ENCODE assay signal across 24 cellular contexts in genomic region chr9:108809269-108809668, GRCh38. TPM values are rescaled to one million over a fixed set of nuclear protein-coding genes. Genes with fewer than 3 reads are reported as not detected.
DNase-seq lines count a peak whose midpoint lies in the region; ATAC-seq, FAIRE-seq and TF ChIP-seq lines count a peak whose summit lies in the region.
"Had no signal": no experiment of that assay in that cellular context is flagged by ENCODE, and none has a peak within 500 bp of the region (broad histone marks: within the 10 kb centered on the region; RNA-seq: fewer than 3 reads in every experiment).

No MANE protein-coding gene starts in this region.

- no peak for TF ChIP-seq EP300 in HepG2 (IDR thresholded peaks at IDR 0.05; ENCODE audit: low read depth in 2 of 2, low read length in 2 of 2)
- no peak for TF ChIP-seq EP300 in HepG2 (CRISPR knock-in tag; IDR thresholded peaks at IDR 0.05; ENCODE audit: borderline replicate concordance)

- in situ Hi-C loops in HepG2 (cut with HindIII; ENCODE audit: extremely low pct_ligation_motif_present, low pct_unique_long_range_greater_than_20kb) (loop anchor here (25.0 kb wide), 1 partner anchor 1322 kb away; the partner anchor contains the start of gene KLF4), SK-MEL-5 (cut with HindIII; ENCODE audit: low pct_unique_long_range_greater_than_20kb, low sequenced_read_pairs) (no loop called here)

- no peaks in the 10 kb centered on the region for H3K79me2 ChIP-seq in HepG2 (ENCODE audit: insufficient read depth, low read length)

- DNase-seq in HepG2 (ENCODE audit: low spot score) (peak; percentile 18), right lobe of liver (no peak), SK-MEL-5 (ENCODE audit: low read depth, low spot score) (peak; percentile 68), prostate gland (ENCODE audit: low spot score) (no peak), NOMO-1 treated with DMSO at 0.1 percent for 48 hours (lab: John Stamatoyannopoulos, UW; ENCODE audit: unreplicated experiment) (no peak)
- DNase-seq: 8988T; ACHN; BE2C; C1 segment of cervical spinal cord; Caco-2; Calu3; CD4-positive, alpha-beta memory T cell; CD4-positive, CD25-positive, alpha-beta regulatory T cell; CD8-positive, alpha-beta memory T cell; GF-D8 had no signal

- peaks cover 39% of the 10 kb centered on the region for H3K4me1 ChIP-seq in HepG2 (ENCODE audit: insufficient read depth, low read length)
- no peaks in the 10 kb centered on the region for H3K4me1 ChIP-seq in right lobe of liver
- no peaks in the 10 kb centered on the region for H3K4me1 ChIP-seq in prostate gland (replicated peaks)
- H3K4me1 ChIP-seq: BE2C, BLaER1, Caco-2 had no signal

- TF ChIP-seq POLR2A in HepG2 (IDR thresholded peaks at IDR 0.05; ENCODE audit: insufficient read depth in 1 of 2, low read depth in 2 of 2, low read length in 2 of 2) (no peak), right lobe of liver (IDR thresholded peaks at IDR 0.05) (no peak), prostate gland (IDR thresholded peaks at IDR 0.05) (no peak)

- H3K4me2 ChIP-seq in HepG2 (ENCODE audit: low read depth, low read length): no peak overlapping the region
- H3K4me2 ChIP-seq: BLaER1 had no signal

- POLR2A ChIA-PET in HepG2 (lab: Yijun Ruan, JAX): no interaction called here

- no TSS peak for BruUV-seq in HepG2 (replicated peaks; lab: Mats Ljungman, UMichigan)

- no peak overlapping the region for H3K27ac ChIP-seq in HepG2 (ENCODE audit: extremely low read length, insufficient read depth, low read length)
- H3K27ac ChIP-seq in right lobe of liver: no peak overlapping the region
- no peak overlapping the region for H3K27ac ChIP-seq in prostate gland
- H3K27ac ChIP-seq: BLaER1 had no signal

- H3K9ac ChIP-seq in HepG2 (ENCODE audit: insufficient read depth, low read depth, low read length): no peak overlapping the region
- H3K9ac ChIP-seq: BLaER1 had no signal

- TF ChIP-seq CTCF in HepG2 (CRISPR knock-in tag; IDR thresholded peaks at IDR 0.05): no peak
- TF ChIP-seq CTCF in right lobe of liver (IDR thresholded peaks at IDR 0.05): no peak
- no peak for TF ChIP-seq CTCF in prostate gland (IDR thresholded peaks at IDR 0.05)

- H3K36me3 ChIP-seq in HepG2 (replicated peaks in 1 of 2; ENCODE audit: control insufficient read depth in 1 of 2, insufficient read depth in 2 of 2, low read length in 2 of 2) (no peaks in the 10 kb centered on the region), right lobe of liver (no peaks in the 10 kb centered on the region), prostate gland (no peaks in the 10 kb centered on the region)
- H3K36me3 ChIP-seq: BE2C, BLaER1 had no signal

- intact Hi-C loops in HepG2 (cut with micrococcal nuclease; ENCODE audit: unreplicated experiment) (no loop called here), right lobe of liver (cut with DNase I) (no loop called here), prostate gland (cut with DNase I) (no loop called here)

- H2AFZ ChIP-seq in HepG2 (ENCODE audit: low read length): no peak overlapping the region

- H3K27me3 ChIP-seq in HepG2 (ENCODE audit: control insufficient read depth in 1 of 2, insufficient read depth in 2 of 2, low read length in 2 of 2) (0 out of 5 replicates have a peak, but pooled peaks cover 0 to 6% of the 10 kb centered on the region in 2 experiments), right lobe of liver (no peaks in the 10 kb centered on the region), prostate gland (replicated peaks; ENCODE audit: insufficient read depth) (no peaks in the 10 kb centered on the region)
- H3K27me3 ChIP-seq: BE2C, BLaER1 had no signal

- WGBS in HepG2 (ENCODE audit: low lambda C conversion rate): 33% methylated on average over 3 of the region's 3 CpGs
- WGBS in right lobe of liver (ENCODE audit: insufficient coverage, low coverage, low lambda C conversion rate, missing lambda C conversion rate): 46% methylated on average over 3 of the region's 3 CpGs
- 87% methylated on average over 3 of the region's 3 CpGs for WGBS in prostate gland

- H4K20me1 ChIP-seq in HepG2 (ENCODE audit: insufficient read depth, low read length): no peaks in the 10 kb centered on the region
- H4K20me1 ChIP-seq: BLaER1 had no signal

- no peak for TF ChIP-seq RAD21 in HepG2 (CRISPR knock-in tag; IDR thresholded peaks at IDR 0.05)

- H3K9me3 ChIP-seq in HepG2 (ENCODE audit: low read length) (no peaks in the 10 kb centered on the region), right lobe of liver (no peaks in the 10 kb centered on the region), prostate gland (no peaks in the 10 kb centered on the region)
- H3K9me3 ChIP-seq: BE2C, BLaER1, Caco-2 had no signal

- ATAC-seq in HepG2: no peak
- ATAC-seq in right lobe of liver: no peak

- CTCF ChIA-PET in HepG2 (lab: Yijun Ruan, JAX; ENCODE audit: low intra/inter-chr PET ratio, low total read pairs): no interaction called here

- FAIRE-seq in HepG2 (lab: Jason Lieb, UNC): no peak
- FAIRE-seq: A204.1, D721Med, G401.6, GM12891, GM19239 had no signal

- H3K4me3 ChIP-seq in HepG2 (replicated peaks in 1 of 3; ENCODE audit: insufficient read depth in 1 of 3, low read depth in 2 of 3, low read length in 3 of 3) (no peak overlapping the region), right lobe of liver (no peak overlapping the region), prostate gland (no peak overlapping the region)
- H3K4me3 ChIP-seq: BLaER1 had no signal

TF ChIP-seq in HepG2, 621 proteins besides CTCF, POLR2A, EP300 and RAD21 (continues in another document):
- TF ChIP-seq SOX13 (IDR thresholded peaks at IDR 0.05): no peak
- TF ChIP-seq SOX13 (CRISPR knock-in tag; conservative IDR thresholded peaks at IDR 0.05 in 1 of 2, IDR thresholded peaks at IDR 0.05 in 1 of 2): peak in 1 of 2 experiments; percentile 25; a peak in 1 of 4 replicates
- no peak for TF ChIP-seq ZNF792 (CRISPR knock-in tag; IDR thresholded peaks at IDR 0.05)
- no peak for TF ChIP-seq ZSCAN9 (CRISPR knock-in tag; IDR thresholded peaks at IDR 0.05; ENCODE audit: borderline replicate concordance)
- TF ChIP-seq ARNT (IDR thresholded peaks at IDR 0.05): no peak

RNA-seq across cellular contexts. Expression of gene ACTL7B, which starts 46.5 kb away (rescaled TPM):
- total RNA-seq in HepG2 (2016; rRNA removed; fragmentation: Illumina TruSeq; extraction: Trizol) (0.07 TPM in 1 of 2 replicates, not detected in the other), right lobe of liver (not detected), prostate gland (10 to 100 TPM in 1 of 2 donors, not detected in 1; 11.1 TPM)
- not detected in 2 replicates for total RNA-seq in HepG2 (2016; cell fraction: cytosol; rRNA removed; fragmentation: Illumina TruSeq; extraction: Trizol; ENCODE audit: low read depth)
- 0.13 TPM in 1 of 2 replicates, not detected in the other for total RNA-seq in HepG2 (2016; cell fraction: insoluble cytoplasmic fraction; rRNA removed; fragmentation: Illumina TruSeq; extraction: Trizol)
- not detected in 2 replicates for total RNA-seq in HepG2 (2016; cell fraction: membrane; rRNA removed; fragmentation: Illumina TruSeq; extraction: Trizol)
- total RNA-seq in HepG2 (2016; cell fraction: nucleus; rRNA removed; fragmentation: Illumina TruSeq; extraction: Trizol): 0.50 and 0.60 TPM in 2 replicates
- 0.07 and 0.11 TPM in 2 replicates for polyA plus RNA-seq in HepG2 (2011; rRNA removed)
- 0.04 TPM in 1 of 2 replicates, not detected in the other for polyA plus RNA-seq in HepG2 (2011; cell fraction: cytosol; rRNA removed)
- 0.90 and 1.2 TPM in 2 replicates for polyA plus RNA-seq in HepG2 (2011; cell fraction: nucleus; rRNA removed)
- polyA plus RNA-seq in HepG2 (2012): 0.07 TPM in 1 of 2 replicates, not detected in the other
- polyA plus RNA-seq in HepG2 (2016; cell fraction: cytosol; fragmentation: Illumina TruSeq; extraction: Trizol; ENCODE audit: low read depth): not detected in 2 replicates
- not detected in 2 replicates for polyA plus RNA-seq in HepG2 (2016; cell fraction: insoluble cytoplasmic fraction; fragmentation: Illumina TruSeq; extraction: Trizol; ENCODE audit: low read depth)
- polyA plus RNA-seq in HepG2 (2016; cell fraction: membrane; fragmentation: Illumina TruSeq; extraction: Trizol; ENCODE audit: low read depth): not detected in 2 replicates
- polyA plus RNA-seq in HepG2 (2016; cell fraction: nucleus; fragmentation: Illumina TruSeq; extraction: Trizol; ENCODE audit: insufficient read depth, low read depth): 0.81 and 0.96 TPM in 2 replicates
- polyA minus RNA-seq in HepG2 (2011; rRNA and poly(A)+ RNA removed; ENCODE audit: low replicate concordance): 0.09 and 0.16 TPM in 2 replicates
- not detected in 2 replicates for polyA minus RNA-seq in HepG2 (2011; cell fraction: cytosol; rRNA and poly(A)+ RNA removed)
- 1.4 and 2.0 TPM in 2 replicates for polyA minus RNA-seq in HepG2 (2011; cell fraction: nucleus; rRNA and poly(A)+ RNA removed)
- total RNA-seq in SK-MEL-5 (2014; rRNA removed; shearing (Covaris generic)): not detected in 2 replicates
- polyA plus RNA-seq in SK-MEL-5 (2015; cell fraction: cytosol; rRNA removed): not detected in 2 replicates
- 0.23 TPM in 1 of 2 replicates, not detected in the other for polyA plus RNA-seq in SK-MEL-5 (2015; cell fraction: nucleus; rRNA removed)
- total RNA-seq: A673; Caco-2; Calu3; CD8-positive, alpha-beta memory T cell had no signal
- polyA plus RNA-seq: AG04450; CD14-positive monocyte; CD4-positive, alpha-beta memory T cell; CD4-positive, CD25-positive, alpha-beta regulatory T cell; CD8-positive, alpha-beta memory T cell had no signal

RNA-seq across cellular contexts. Expression of gene ACTL7A, which starts 52.8 kb away (rescaled TPM):
- total RNA-seq in HepG2 (2016; rRNA removed; fragmentation: Illumina TruSeq; extraction: Trizol) (not detected in 2 replicates), right lobe of liver (not detected), prostate gland (10 to 100 TPM in 1 of 2 donors, not detected in 1; 10.1 TPM)
- total RNA-seq in HepG2 (2016; cell fraction: cytosol; rRNA removed; fragmentation: Illumina TruSeq; extraction: Trizol; ENCODE audit: low read depth): not detected in 2 replicates
- not detected in 2 replicates for total RNA-seq in HepG2 (2016; cell fraction: insoluble cytoplasmic fraction; rRNA removed; fragmentation: Illumina TruSeq; extraction: Trizol)
- not detected in 2 replicates for total RNA-seq in HepG2 (2016; cell fraction: membrane; rRNA removed; fragmentation: Illumina TruSeq; extraction: Trizol)
- total RNA-seq in HepG2 (2016; cell fraction: nucleus; rRNA removed; fragmentation: Illumina TruSeq; extraction: Trizol): not detected in 2 replicates
- polyA plus RNA-seq in HepG2 (2011; rRNA removed): not detected in 2 replicates
- not detected in 2 replicates for polyA plus RNA-seq in HepG2 (2011; cell fraction: cytosol; rRNA removed)
- not detected in 2 replicates for polyA plus RNA-seq in HepG2 (2011; cell fraction: nucleus; rRNA removed)
- polyA plus RNA-seq in HepG2 (2012): not detected in 2 replicates
- not detected in 2 replicates for polyA plus RNA-seq in HepG2 (2016; cell fraction: cytosol; fragmentation: Illumina TruSeq; extraction: Trizol; ENCODE audit: low read depth)
- not detected in 2 replicates for polyA plus RNA-seq in HepG2 (2016; cell fraction: insoluble cytoplasmic fraction; fragmentation: Illumina TruSeq; extraction: Trizol; ENCODE audit: low read depth)
- not detected in 2 replicates for polyA plus RNA-seq in HepG2 (2016; cell fraction: membrane; fragmentation: Illumina TruSeq; extraction: Trizol; ENCODE audit: low read depth)
- not detected in 2 replicates for polyA plus RNA-seq in HepG2 (2016; cell fraction: nucleus; fragmentation: Illumina TruSeq; extraction: Trizol; ENCODE audit: insufficient read depth, low read depth)
- polyA minus RNA-seq in HepG2 (2011; rRNA and poly(A)+ RNA removed; ENCODE audit: low replicate concordance): not detected in 2 replicates
- polyA minus RNA-seq in HepG2 (2011; cell fraction: cytosol; rRNA and poly(A)+ RNA removed): not detected in 2 replicates
- not detected in 2 replicates for polyA minus RNA-seq in HepG2 (2011; cell fraction: nucleus; rRNA and poly(A)+ RNA removed)
- total RNA-seq in SK-MEL-5 (2014; rRNA removed; shearing (Covaris generic)): not detected in 2 replicates
- polyA plus RNA-seq in SK-MEL-5 (2015; cell fraction: cytosol; rRNA removed): not detected in 2 replicates
- not detected in 2 replicates for polyA plus RNA-seq in SK-MEL-5 (2015; cell fraction: nucleus; rRNA removed)
- total RNA-seq: A673; Caco-2; Calu3; CD4-positive, alpha-beta memory T cell; CD4-positive, CD25-positive, alpha-beta regulatory T cell; CD8-positive, alpha-beta memory T cell had no signal
- polyA plus RNA-seq: AG04450; CD14-positive monocyte; CD4-positive, alpha-beta memory T cell; CD4-positive, CD25-positive, alpha-beta regulatory T cell; CD8-positive, alpha-beta memory T cell had no signal

Comparison
In these comparisons a context has a peak if more than half of its experiments do, and no peak if none do; other contexts are left out.
1. DNase-seq: peak in HepG2 (single experiment) and SK-MEL-5 (single experiment); none in right lobe of liver (0 of 3), prostate gland (single experiment) and NOMO-1 treated with DMSO at 0.1 percent for 48 hours (single experiment).